9 cellular contexts compared by ENCODE assay signal in the genomic region with DNA sequence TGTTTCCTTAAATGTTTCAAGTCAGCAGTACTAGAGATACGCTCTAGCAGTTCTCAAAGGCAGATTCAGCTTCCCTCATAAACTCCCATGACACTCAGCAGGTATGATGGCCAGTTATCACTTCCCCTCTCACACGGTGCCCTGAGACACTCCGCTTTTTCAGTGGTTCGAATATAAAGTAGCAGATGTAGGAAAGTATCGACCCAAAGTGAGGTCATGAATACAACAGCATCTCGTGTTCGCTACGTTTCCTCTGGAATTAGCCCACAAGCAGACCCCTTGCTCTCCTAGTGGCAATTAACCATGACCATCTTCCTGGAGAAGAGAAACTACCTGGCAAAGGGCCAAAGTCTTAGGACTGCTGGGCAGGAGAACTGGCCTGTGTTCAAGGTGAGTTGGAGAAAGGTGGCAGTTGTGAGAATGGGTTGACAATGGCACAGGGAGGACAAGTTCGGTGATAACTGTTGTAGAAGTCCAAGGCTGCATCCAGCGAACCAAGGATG. TPM values are rescaled to one million over a fixed set of nuclear protein-coding genes. Genes with fewer than 3 reads are reported as not detected.
DNase-seq lines count a peak whose midpoint lies in the region.
"Had no signal": no experiment of that assay in that cellular context is flagged by ENCODE, and none has a peak within 500 bp of the region (broad histone marks: within the 10 kb centered on the region; RNA-seq: fewer than 3 reads in every experiment).

No MANE protein-coding gene starts in this region.

- no peaks in the 10 kb centered on the region for H3K36me3 Mint-ChIP-seq in activated naive CD8-positive, alpha-beta T cell
- H3K36me3 Mint-ChIP-seq in activated naive CD8-positive, alpha-beta T cell treated with anti-CD3 and anti-CD28 coated beads for 36 hours = peaks cover 14% of the 10 kb centered on the region

- peaks cover 12% of the 10 kb centered on the region for H3K4me1 ChIP-seq in stomach smooth muscle (ENCODE audit: control insufficient read depth, insufficient read depth, low read length)

- peaks cover 31 to 40% of the 10 kb centered on the region in 2 donors for H3K36me3 ChIP-seq in stomach smooth muscle (ENCODE audit: control insufficient read depth in 2 of 2, insufficient read depth in 2 of 2, low read length in 2 of 2)

- H3K9me3 ChIP-seq in stomach smooth muscle (ENCODE audit: control insufficient read depth in 2 of 2, low read length in 2 of 2) = no peaks in the 10 kb centered on the region

- H3K9me3 Mint-ChIP-seq in activated naive CD8-positive, alpha-beta T cell (ENCODE audit: low read depth) = no peaks in the 10 kb centered on the region
- H3K9me3 Mint-ChIP-seq in activated naive CD8-positive, alpha-beta T cell treated with anti-CD3 and anti-CD28 coated beads for 36 hours = no peaks in the 10 kb centered on the region
- H3K9me3 Mint-ChIP-seq: activated naive CD4-positive, alpha-beta T cell treated with anti-CD3 and anti-CD28 coated beads, Interleukin-2, amount 50 U/mL, for 24 hours had no signal

- no peaks in the 10 kb centered on the region for H3K27me3 Mint-ChIP-seq in activated naive CD8-positive, alpha-beta T cell
- no peaks in the 10 kb centered on the region for H3K27me3 Mint-ChIP-seq in activated naive CD8-positive, alpha-beta T cell treated with anti-CD3 and anti-CD28 coated beads for 36 hours
- H3K27me3 Mint-ChIP-seq: activated naive CD4-positive, alpha-beta T cell treated with anti-CD3 and anti-CD28 coated beads, Interleukin-2, amount 50 U/mL, for 24 hours had no signal

- H3K27ac ChIP-seq in stomach smooth muscle (ENCODE audit: low read length) = peak overlapping the region; percentile 24
- H3K27ac ChIP-seq: C4-2B had no signal

- no peak overlapping the region for H3K9ac ChIP-seq in stomach smooth muscle (ENCODE audit: low read length in 2 of 2)

- H3K27ac Mint-ChIP-seq in activated naive CD8-positive, alpha-beta T cell = peak overlapping the region; percentile 47
- H3K27ac Mint-ChIP-seq in activated naive CD8-positive, alpha-beta T cell treated with anti-CD3 and anti-CD28 coated beads for 36 hours = no peak overlapping the region
- H3K27ac Mint-ChIP-seq: activated naive CD4-positive, alpha-beta T cell treated with anti-CD3 and anti-CD28 coated beads, Interleukin-2, amount 50 U/mL, for 24 hours had no signal

- H3K27me3 ChIP-seq in stomach smooth muscle (ENCODE audit: control insufficient read depth in 1 of 2, insufficient read depth in 2 of 2, low read length in 2 of 2) = no peaks in the 10 kb centered on the region

- no peak for DNase-seq in activated naive CD8-positive, alpha-beta T cell treated with anti-CD3 and anti-CD28 coated beads for 36 hours
- DNase-seq in NCI-H345 (lab: John Stamatoyannopoulos, UW) (peak; percentile 52), nucleus accumbens (lab: John Stamatoyannopoulos, UW) (no peak), HPDE6-E6E7 (ENCODE audit: extremely low spot score) (no peak)
- DNase-seq: stimulated activated CD4-positive, alpha-beta T cell treated with anti-CD3 and anti-CD28 coated beads, Interleukin-15, amount 100 ng/mL, for 24 hours had no signal

- H3K4me1 Mint-ChIP-seq in activated naive CD8-positive, alpha-beta T cell (ENCODE audit: low read depth) = no peaks in the 10 kb centered on the region
- no peaks in the 10 kb centered on the region for H3K4me1 Mint-ChIP-seq in activated naive CD8-positive, alpha-beta T cell treated with anti-CD3 and anti-CD28 coated beads for 36 hours

- H3K4me3 ChIP-seq in stomach smooth muscle (ENCODE audit: low read length in 2 of 2) = no peak overlapping the region

- H3K4me3 Mint-ChIP-seq in activated naive CD8-positive, alpha-beta T cell = no peak overlapping the region
- no peak overlapping the region for H3K4me3 Mint-ChIP-seq in activated naive CD8-positive, alpha-beta T cell treated with anti-CD3 and anti-CD28 coated beads for 36 hours
- H3K4me3 Mint-ChIP-seq: activated naive CD4-positive, alpha-beta T cell treated with anti-CD3 and anti-CD28 coated beads, Interleukin-2, amount 50 U/mL, for 24 hours had no signal

RNA-seq across cellular contexts. Expression of gene AGBL5, which starts 9.3 kb away (rescaled TPM):
- 10 to 100 TPM; 14.8 to 15.2 TPM for total RNA-seq in activated naive CD8-positive, alpha-beta T cell treated with anti-CD3 and anti-CD28 coated beads for 36 hours

RNA-seq across cellular contexts. Expression of gene TMEM214, which starts 9.4 kb away (rescaled TPM):
- 10 to 100 TPM; 50.6 to 54.3 TPM for total RNA-seq in activated naive CD8-positive, alpha-beta T cell treated with anti-CD3 and anti-CD28 coated beads for 36 hours

RNA-seq across cellular contexts. Expression of gene OST4, which starts 29.2 kb away (rescaled TPM):
- 100 to 1,000 TPM; 282 to 290 TPM for total RNA-seq in activated naive CD8-positive, alpha-beta T cell treated with anti-CD3 and anti-CD28 coated beads for 36 hours

RNA-seq across cellular contexts. Expression of gene EMILIN1, which starts 36.2 kb away (rescaled TPM):
- under 1 TPM; 0.62 to 0.76 TPM for total RNA-seq in activated naive CD8-positive, alpha-beta T cell treated with anti-CD3 and anti-CD28 coated beads for 36 hours

RNA-seq across cellular contexts. Expression of gene KHK, which starts 44.4 kb away (rescaled TPM):
- 10 to 100 TPM; 12.6 to 12.8 TPM for total RNA-seq in activated naive CD8-positive, alpha-beta T cell treated with anti-CD3 and anti-CD28 coated beads for 36 hours
